ENCODE assay signal across 2 cellular contexts in genomic region chr7:64934478-64934877, GRCh38.
TF ChIP-seq lines count a peak whose summit lies in the region.

No MANE protein-coding gene starts in this region.

TF ChIP-seq in HepG2, 621 proteins besides CTCF, POLR2A, EP300 and RAD21:
- TF ChIP-seq CHD4 (IDR thresholded peaks at IDR 0.05; ENCODE audit: borderline replicate concordance, low read length) (peak; percentile 49; the same call in 1 of the 2 replicates), ZNF512 (CRISPR knock-in tag; IDR thresholded peaks at IDR 0.05) (no peak)

TF ChIP-seq in K562, 482 proteins besides CTCF, POLR2A, EP300 and RAD21:
- peak; percentile 51; the same call in 1 of the 2 replicates for TF ChIP-seq ADNP (tag; IDR thresholded peaks at IDR 0.05)
- no peak for TF ChIP-seq ZNF274 (IDR thresholded peaks at IDR 0.05; ENCODE audit: borderline replicate concordance, low read depth, low read length)
- peak; percentile 87 for TF ChIP-seq RBM25 (IDR thresholded peaks at IDR 0.05; ENCODE audit: low read depth, low read length, severe bottlenecking)
